ENCODE assay signal across 8 cellular contexts in the genomic region with DNA sequence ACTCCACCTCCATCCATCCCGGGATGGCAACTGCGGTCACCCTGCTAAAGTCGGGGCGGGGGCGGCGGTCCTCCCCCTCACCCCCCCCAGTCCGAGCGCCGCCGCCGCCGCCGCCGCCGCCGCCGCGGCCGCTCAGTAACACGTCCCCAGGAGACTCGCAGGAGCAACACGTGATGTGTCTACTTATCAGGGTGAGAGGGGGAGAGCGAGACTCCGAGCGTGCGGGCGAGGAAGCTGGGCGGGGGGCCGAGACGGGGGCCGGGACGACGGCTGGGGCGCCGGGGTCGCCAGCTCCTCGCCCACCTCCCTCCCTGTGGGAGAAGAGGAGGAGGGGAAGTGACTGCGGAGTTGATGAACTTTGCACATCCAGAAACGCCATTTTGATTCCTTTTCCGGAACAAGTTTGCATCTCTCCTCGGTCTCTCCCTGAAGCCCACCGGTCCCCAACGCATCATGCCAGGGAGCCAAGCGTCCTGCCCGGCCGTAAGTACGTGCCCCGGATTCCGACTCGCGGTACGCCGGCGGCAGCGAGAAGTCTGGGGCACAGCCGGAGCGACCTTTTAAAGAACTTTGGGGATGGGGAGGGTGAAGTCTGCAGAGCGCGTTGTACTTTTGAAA. TPM values are rescaled to one million over a fixed set of nuclear protein-coding genes. Genes with fewer than 3 reads are reported as not detected.
DNase-seq lines count a peak whose midpoint lies in the region; ATAC-seq and TF ChIP-seq lines count a peak whose summit lies in the region.

A gene with protein sequence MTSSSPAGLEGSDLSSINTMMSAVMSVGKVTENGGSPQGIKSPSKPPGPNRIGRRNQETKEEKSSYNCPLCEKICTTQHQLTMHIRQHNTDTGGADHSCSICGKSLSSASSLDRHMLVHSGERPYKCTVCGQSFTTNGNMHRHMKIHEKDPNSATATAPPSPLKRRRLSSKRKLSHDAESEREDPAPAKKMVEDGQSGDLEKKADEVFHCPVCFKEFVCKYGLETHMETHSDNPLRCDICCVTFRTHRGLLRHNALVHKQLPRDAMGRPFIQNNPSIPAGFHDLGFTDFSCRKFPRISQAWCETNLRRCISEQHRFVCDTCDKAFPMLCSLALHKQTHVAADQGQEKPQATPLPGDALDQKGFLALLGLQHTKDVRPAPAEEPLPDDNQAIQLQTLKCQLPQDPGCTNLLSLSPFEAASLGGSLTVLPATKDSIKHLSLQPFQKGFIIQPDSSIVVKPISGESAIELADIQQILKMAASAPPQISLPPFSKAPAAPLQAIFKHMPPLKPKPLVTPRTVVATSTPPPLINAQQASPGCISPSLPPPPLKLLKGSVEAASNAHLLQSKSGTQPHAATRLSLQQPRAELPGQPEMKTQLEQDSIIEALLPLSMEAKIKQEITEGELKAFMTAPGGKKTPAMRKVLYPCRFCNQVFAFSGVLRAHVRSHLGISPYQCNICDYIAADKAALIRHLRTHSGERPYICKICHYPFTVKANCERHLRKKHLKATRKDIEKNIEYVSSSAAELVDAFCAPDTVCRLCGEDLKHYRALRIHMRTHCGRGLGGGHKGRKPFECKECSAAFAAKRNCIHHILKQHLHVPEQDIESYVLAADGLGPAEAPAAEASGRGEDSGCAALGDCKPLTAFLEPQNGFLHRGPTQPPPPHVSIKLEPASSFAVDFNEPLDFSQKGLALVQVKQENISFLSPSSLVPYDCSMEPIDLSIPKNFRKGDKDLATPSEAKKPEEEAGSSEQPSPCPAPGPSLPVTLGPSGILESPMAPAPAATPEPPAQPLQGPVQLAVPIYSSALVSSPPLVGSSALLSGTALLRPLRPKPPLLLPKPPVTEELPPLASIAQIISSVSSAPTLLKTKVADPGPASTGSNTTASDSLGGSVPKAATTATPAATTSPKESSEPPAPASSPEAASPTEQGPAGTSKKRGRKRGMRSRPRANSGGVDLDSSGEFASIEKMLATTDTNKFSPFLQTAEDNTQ (N-terminal part only) (plus strand): TSS at position 384 of the 618 bp plus-strand sequence. CDS start 73,951 bp downstream, outside the sequence.

- peak within 1 kb of the TSS; percentile 99 for H3K14ac ChIP-seq in trophoblast cell (ENCODE audit: low read length)

- H3K36me3 Mint-ChIP-seq in activated naive CD4-positive, alpha-beta T cell treated with anti-CD3 and anti-CD28 coated beads, Interleukin-2, amount 50 U/mL, for 72 hours, result peaks cover 10 to 13% of the 10 kb centered on the region in 2 donors
- no peaks in the 10 kb centered on the region for H3K36me3 Mint-ChIP-seq in glutamatergic neuron (ENCODE audit: unreplicated experiment)

- peaks cover 20% of the 10 kb centered on the region for H3K79me2 ChIP-seq in trophoblast cell (ENCODE audit: control insufficient read depth, insufficient read depth, low read length, poor library complexity)

- H2AFZ ChIP-seq in trophoblast cell (ENCODE audit: insufficient read depth, low read length, poor library complexity), result peak within 1 kb of the TSS; percentile 94

- H3K9ac ChIP-seq in HUES48 (ENCODE audit: low read depth, low read length) (peak within 1 kb of the TSS; percentile 52; the same call in 1 of the 2 replicates), SK-N-MC (ENCODE audit: insufficient read length) (peak within 1 kb of the TSS; percentile 88), trophoblast cell (ENCODE audit: low read length) (peak within 1 kb of the TSS; percentile 94)

- H2AK5ac ChIP-seq in trophoblast cell (ENCODE audit: low read length), result peak within 1 kb of the TSS; percentile 97

- H3K4me3 Mint-ChIP-seq in glutamatergic neuron (ENCODE audit: unreplicated experiment), result peak within 1 kb of the TSS; percentile 86

- H4K12ac ChIP-seq in trophoblast cell (ENCODE audit: low read depth, low read length), result peak within 1 kb of the TSS; percentile 92

- H4K91ac ChIP-seq in trophoblast cell (ENCODE audit: low read depth, low read length), result peak within 1 kb of the TSS; percentile 99

- H3K23ac ChIP-seq in trophoblast cell (ENCODE audit: low read length), result no peak within 1 kb of the TSS

- no peaks in the 10 kb centered on the region for H3K36me3 ChIP-seq in HUES48 (ENCODE audit: control insufficient read depth, insufficient read depth, low read length)
- peaks cover 8% of the 10 kb centered on the region; the same call in 1 of the 2 replicates for H3K36me3 ChIP-seq in SK-N-MC (ENCODE audit: insufficient read depth, low read length)
- H3K36me3 ChIP-seq in trophoblast cell (ENCODE audit: control insufficient read depth in 1 of 2, insufficient read depth in 2 of 2, low read length in 2 of 2), result no peaks in the 10 kb centered on the region
- H3K36me3 ChIP-seq in aorta (ENCODE audit: control insufficient read depth in 1 of 2, insufficient read depth in 2 of 2, low read length in 1 of 2), result no peaks in the 10 kb centered on the region

- peaks cover 31% of the 10 kb centered on the region for H3K79me1 ChIP-seq in trophoblast cell (ENCODE audit: low read length)

- no peaks in the 10 kb centered on the region for H3K9me3 Mint-ChIP-seq in activated naive CD4-positive, alpha-beta T cell treated with anti-CD3 and anti-CD28 coated beads, Interleukin-2, amount 50 U/mL, for 72 hours
- peaks cover 6% of the 10 kb centered on the region for H3K9me3 Mint-ChIP-seq in glutamatergic neuron (ENCODE audit: unreplicated experiment)

- peak within 1 kb of the TSS; percentile 50 for H3K27ac ChIP-seq in HUES48 (ENCODE audit: low read depth, low read length)
- H3K27ac ChIP-seq in SK-N-MC, result peak within 1 kb of the TSS; percentile 78
- H3K27ac ChIP-seq in trophoblast cell (ENCODE audit: low read depth, low read length), result peak within 1 kb of the TSS; percentile 94
- peak within 1 kb of the TSS; percentile 32 to 60 for H3K27ac ChIP-seq in aorta (ENCODE audit: low read depth in 1 of 2, low read length in 2 of 2)

- H3K4me1 Mint-ChIP-seq in glutamatergic neuron (ENCODE audit: low read depth, unreplicated experiment), result peaks cover 13% of the 10 kb centered on the region

- peak within 1 kb of the TSS; percentile 96 for H2BK120ac ChIP-seq in trophoblast cell (ENCODE audit: insufficient read depth, low read length, poor library complexity)

- H3K27me3 ChIP-seq in HUES48 (ENCODE audit: control insufficient read depth, insufficient read depth, low read length) (peaks cover 38% of the 10 kb centered on the region), trophoblast cell (ENCODE audit: insufficient read depth, low read length) (no peaks in the 10 kb centered on the region), aorta (ENCODE audit: control insufficient read depth in 1 of 2, insufficient read depth in 2 of 2, low read length in 1 of 2) (no peaks in the 10 kb centered on the region)

- TF ChIP-seq CTCF in glutamatergic neuron (IDR thresholded peaks at IDR 0.05; ENCODE audit: partially characterized antibody, unreplicated experiment), result no peak

- intact Hi-C loops in aorta (cut with DNase I), result loop anchor here (2.0 to 10.0 kb wide), 4 partner anchors 33 to 587 kb away; no protein-coding TSS in a partner anchor

- H2BK5ac ChIP-seq in trophoblast cell (ENCODE audit: low read depth, low read length, poor library complexity), result peak within 1 kb of the TSS; percentile 99

- H3K9me3 ChIP-seq in HUES48 (ENCODE audit: control insufficient read depth, insufficient read depth, low read length) (no peaks in the 10 kb centered on the region), SK-N-MC (ENCODE audit: low read depth, low read length) (no peaks in the 10 kb centered on the region), trophoblast cell (ENCODE audit: insufficient read depth, low read depth, low read length) (no peaks in the 10 kb centered on the region), aorta (ENCODE audit: control insufficient read depth, low read length) (no peaks in the 10 kb centered on the region)

- peak; percentile 88 for DNase-seq in D341Med (ENCODE audit: low spot score)
- DNase-seq in SK-N-MC (ENCODE audit: low read depth, low spot score), result no peak
- peak; percentile 46 to 75 for DNase-seq in activated naive CD4-positive, alpha-beta T cell treated with anti-CD3 and anti-CD28 coated beads, Interleukin-2, amount 50 U/mL, for 72 hours (ENCODE audit: low spot score in 2 of 2)
- peak; percentile 44 for DNase-seq in glutamatergic neuron
- peak; percentile 36 to 58 for DNase-seq in trophoblast cell
- DNase-seq in aorta, result peak; percentile 77 to 85

- peak within 1 kb of the TSS; percentile 93 for H2BK12ac ChIP-seq in trophoblast cell (ENCODE audit: low read length)

- H3K4me3 ChIP-seq in HUES48 (ENCODE audit: low read depth, low read length) (peak within 1 kb of the TSS; percentile 85), SK-N-MC (peak within 1 kb of the TSS; percentile 100), trophoblast cell (ENCODE audit: low read depth, low read length) (peak within 1 kb of the TSS; percentile 98), aorta (ENCODE audit: low read length in 2 of 2) (peak within 1 kb of the TSS; percentile 84 to 90)

- peak within 1 kb of the TSS; percentile 99 for H3K18ac ChIP-seq in trophoblast cell (ENCODE audit: low read length)

- H3K4me1 ChIP-seq in HUES48 (ENCODE audit: control insufficient read depth, insufficient read depth, low read length) (peaks cover 31% of the 10 kb centered on the region), trophoblast cell (ENCODE audit: control insufficient read depth in 1 of 2, insufficient read depth in 2 of 2, low read length in 2 of 2) (peaks cover 8 to 16% of the 10 kb centered on the region in 2 experiments), aorta (ENCODE audit: control insufficient read depth in 1 of 2, insufficient read depth in 2 of 2, low read length in 2 of 2) (no peaks in the 10 kb centered on the region)

- H3K27ac Mint-ChIP-seq in activated naive CD4-positive, alpha-beta T cell treated with anti-CD3 and anti-CD28 coated beads, Interleukin-2, amount 50 U/mL, for 72 hours, result peak within 1 kb of the TSS; percentile 87 to 90
- no peak within 1 kb of the TSS for H3K27ac Mint-ChIP-seq in glutamatergic neuron (ENCODE audit: unreplicated experiment)

- peak within 1 kb of the TSS; percentile 96 for H4K8ac ChIP-seq in trophoblast cell (ENCODE audit: low read depth, low read length)

- peaks cover 6% of the 10 kb centered on the region for H3K27me3 Mint-ChIP-seq in glutamatergic neuron (ENCODE audit: unreplicated experiment)

- H3K4me2 ChIP-seq in trophoblast cell (ENCODE audit: low read length), result peak within 1 kb of the TSS; percentile 90

- H3K4ac ChIP-seq in trophoblast cell (ENCODE audit: low read depth, low read length), result peak within 1 kb of the TSS; percentile 96

- peak; percentile 56 for ATAC-seq in GM21381 (IDR thresholded peaks at IDR 0.05; ENCODE audit: unreplicated experiment)
- peak; percentile 70 to 74 for ATAC-seq in activated naive CD4-positive, alpha-beta T cell treated with anti-CD3 and anti-CD28 coated beads, Interleukin-2, amount 50 U/mL, for 72 hours
- ATAC-seq in aorta (ENCODE audit: low FRiP score), result peak; percentile 84

- no CpG with 5 or more reads among the region's 59 CpGs for WGBS in trophoblast cell (ENCODE audit: extremely low coverage, insufficient coverage, insufficient read length)
- WGBS in aorta, 2 donors, result 0% methylated on average over 47 to 59 of the region's 59 CpGs

RNA-seq across cellular contexts. Expression of the gene that starts here (rescaled TPM):
- 10 to 100 TPM; 15.0 to 22.4 TPM for total RNA-seq in activated naive CD4-positive, alpha-beta T cell treated with anti-CD3 and anti-CD28 coated beads, Interleukin-2, amount 50 U/mL, for 72 hours
- total RNA-seq in glutamatergic neuron (ENCODE audit: unreplicated experiment), result 3.4 TPM
- 45.6 and 46.8 TPM in 2 replicates for polyA plus RNA-seq in trophoblast cell (2013)
- total RNA-seq in aorta, result 10 to 100 TPM; 30.7 to 44.7 TPM
- 1 to 10 TPM; 3.5 to 4.9 TPM for polyA plus RNA-seq in aorta
